Comparison of ENCODE assay signal across 1 cellular context in the genomic region with DNA sequence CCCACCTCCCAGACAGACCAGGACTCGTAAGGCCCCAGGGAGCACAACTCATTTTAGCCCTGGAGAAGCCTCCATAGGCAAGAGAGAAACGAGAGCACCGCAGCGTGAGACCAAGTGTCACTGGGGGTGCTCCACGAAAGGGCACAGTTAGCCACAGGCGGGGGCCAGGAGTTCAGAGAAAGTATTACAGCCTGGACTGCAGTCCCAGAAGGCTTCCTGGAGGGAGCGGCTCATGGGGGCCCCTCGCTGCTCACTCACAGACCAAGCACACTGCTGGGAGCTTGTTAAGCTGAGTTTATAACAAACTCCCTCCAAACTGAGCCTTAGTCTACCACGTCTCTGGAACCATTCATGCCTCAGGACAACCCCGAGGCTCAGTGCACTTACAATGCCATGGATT.
TF ChIP-seq lines count a peak whose summit lies in the region.

No MANE protein-coding gene starts in this region.

TF ChIP-seq in GM23338, 12 proteins besides CTCF, POLR2A, EP300 and RAD21 (continued from another document):
- no peak for TF ChIP-seq ZNF462 (CRISPR knock-in tag; IDR thresholded peaks at IDR 0.05)
- TF ChIP-seq, protein P1, sequence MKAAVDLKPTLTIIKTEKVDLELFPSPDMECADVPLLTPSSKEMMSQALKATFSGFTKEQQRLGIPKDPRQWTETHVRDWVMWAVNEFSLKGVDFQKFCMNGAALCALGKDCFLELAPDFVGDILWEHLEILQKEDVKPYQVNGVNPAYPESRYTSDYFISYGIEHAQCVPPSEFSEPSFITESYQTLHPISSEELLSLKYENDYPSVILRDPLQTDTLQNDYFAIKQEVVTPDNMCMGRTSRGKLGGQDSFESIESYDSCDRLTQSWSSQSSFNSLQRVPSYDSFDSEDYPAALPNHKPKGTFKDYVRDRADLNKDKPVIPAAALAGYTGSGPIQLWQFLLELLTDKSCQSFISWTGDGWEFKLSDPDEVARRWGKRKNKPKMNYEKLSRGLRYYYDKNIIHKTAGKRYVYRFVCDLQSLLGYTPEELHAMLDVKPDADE (IDR thresholded peaks at IDR 0.05), result no peak
- TF ChIP-seq EZH2phosphoT487 (IDR thresholded peaks at IDR 0.05; ENCODE audit: unreplicated experiment), result no peak
- TF ChIP-seq NANOG (IDR thresholded peaks at IDR 0.05; ENCODE audit: borderline replicate concordance), result no peak
- TF ChIP-seq, protein P2, sequence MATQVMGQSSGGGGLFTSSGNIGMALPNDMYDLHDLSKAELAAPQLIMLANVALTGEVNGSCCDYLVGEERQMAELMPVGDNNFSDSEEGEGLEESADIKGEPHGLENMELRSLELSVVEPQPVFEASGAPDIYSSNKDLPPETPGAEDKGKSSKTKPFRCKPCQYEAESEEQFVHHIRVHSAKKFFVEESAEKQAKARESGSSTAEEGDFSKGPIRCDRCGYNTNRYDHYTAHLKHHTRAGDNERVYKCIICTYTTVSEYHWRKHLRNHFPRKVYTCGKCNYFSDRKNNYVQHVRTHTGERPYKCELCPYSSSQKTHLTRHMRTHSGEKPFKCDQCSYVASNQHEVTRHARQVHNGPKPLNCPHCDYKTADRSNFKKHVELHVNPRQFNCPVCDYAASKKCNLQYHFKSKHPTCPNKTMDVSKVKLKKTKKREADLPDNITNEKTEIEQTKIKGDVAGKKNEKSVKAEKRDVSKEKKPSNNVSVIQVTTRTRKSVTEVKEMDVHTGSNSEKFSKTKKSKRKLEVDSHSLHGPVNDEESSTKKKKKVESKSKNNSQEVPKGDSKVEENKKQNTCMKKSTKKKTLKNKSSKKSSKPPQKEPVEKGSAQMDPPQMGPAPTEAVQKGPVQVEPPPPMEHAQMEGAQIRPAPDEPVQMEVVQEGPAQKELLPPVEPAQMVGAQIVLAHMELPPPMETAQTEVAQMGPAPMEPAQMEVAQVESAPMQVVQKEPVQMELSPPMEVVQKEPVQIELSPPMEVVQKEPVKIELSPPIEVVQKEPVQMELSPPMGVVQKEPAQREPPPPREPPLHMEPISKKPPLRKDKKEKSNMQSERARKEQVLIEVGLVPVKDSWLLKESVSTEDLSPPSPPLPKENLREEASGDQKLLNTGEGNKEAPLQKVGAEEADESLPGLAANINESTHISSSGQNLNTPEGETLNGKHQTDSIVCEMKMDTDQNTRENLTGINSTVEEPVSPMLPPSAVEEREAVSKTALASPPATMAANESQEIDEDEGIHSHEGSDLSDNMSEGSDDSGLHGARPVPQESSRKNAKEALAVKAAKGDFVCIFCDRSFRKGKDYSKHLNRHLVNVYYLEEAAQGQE (IDR thresholded peaks at IDR 0.05; ENCODE audit: unreplicated experiment), result no peak
- TF ChIP-seq JUNB (IDR thresholded peaks at IDR 0.05; ENCODE audit: unreplicated experiment), result no peak
- no peak for TF ChIP-seq CREB1 (CRISPR knock-in tag; IDR thresholded peaks at IDR 0.05; ENCODE audit: low read depth)
- no peak for TF ChIP-seq ZNF331 (CRISPR knock-in tag; IDR thresholded peaks at IDR 0.05; ENCODE audit: low read depth)
TF ChIP-seq in GM23338: peak in this region for 0.
